Comparison of ENCODE assay signal across 17 cellular contexts in genomic region chr16:10859650-10860049, GRCh38. TPM values are rescaled to one million over a fixed set of nuclear protein-coding genes. Genes with fewer than 3 reads are reported as not detected.
DNase-seq lines count a peak whose midpoint lies in the region; ATAC-seq and TF ChIP-seq lines count a peak whose summit lies in the region.
"Had no signal": no experiment of that assay in that cellular context is flagged by ENCODE, and none has a peak within 500 bp of the region (broad histone marks: within the 10 kb centered on the region; RNA-seq: fewer than 3 reads in every experiment).

No MANE protein-coding gene starts in this region.

- H3K4me3 ChIP-seq in breast epithelium = no peak overlapping the region
- H3K4me3 ChIP-seq: GM12878, GM23338 had no signal

- no peaks in the 10 kb centered on the region for H3K9me3 ChIP-seq in breast epithelium

- ATAC-seq in natural killer cell (no peak), HG03196 (IDR thresholded peaks at IDR 0.05; ENCODE audit: unreplicated experiment) (no peak), GM18909 (IDR thresholded peaks at IDR 0.05; ENCODE audit: poor library complexity, unreplicated experiment) (no peak), HG03521 (IDR thresholded peaks at IDR 0.05; ENCODE audit: unreplicated experiment) (no peak)
- ATAC-seq: GM12878, GM23338, Right ventricle myocardium inferior had no signal

- no peak overlapping the region for H3K27ac ChIP-seq in breast epithelium

- H3K4me3 Mint-ChIP-seq in MCF 10A (ENCODE audit: unreplicated experiment) (peak overlapping the region; percentile 4), natural killer cell (no peak overlapping the region)
- H3K4me3 Mint-ChIP-seq in dendritic cell treated with granulocyte-macrophage colony-stimulating factor and Interleukin-4, amounts not matched to agents 40 ng/mL and 50 ng/mL, for 4 days = no peak overlapping the region
- H3K4me3 Mint-ChIP-seq: GM23338 had no signal

- intact Hi-C loops in MCF 10A (cut with micrococcal nuclease) = loop anchor here (5.0 kb wide), 1 partner anchor 83 kb away; the partner anchor contains the start of genes CLEC16A and DEXI
- intact Hi-C loops in breast epithelium (cut with DNase I; ENCODE audit: low total_unique reads) = no loop called here
- intact Hi-C loops in dendritic cell treated with granulocyte-macrophage colony-stimulating factor and Interleukin-4, amounts not matched to agents 40 ng/mL and 50 ng/mL, for 4 days (cut with micrococcal nuclease) = no loop called here
- intact Hi-C loops in natural killer cell (cut with micrococcal nuclease) = no loop called here

- no peaks in the 10 kb centered on the region for H3K27me3 ChIP-seq in breast epithelium

- H3K4me1 Mint-ChIP-seq in MCF 10A (ENCODE audit: insufficient read depth, unreplicated experiment) (peaks cover 41% of the 10 kb centered on the region), natural killer cell (peaks cover 0 to 10% of the 10 kb centered on the region in 2 donors)
- H3K4me1 Mint-ChIP-seq in dendritic cell treated with granulocyte-macrophage colony-stimulating factor and Interleukin-4, amounts not matched to agents 40 ng/mL and 50 ng/mL, for 4 days (ENCODE audit: low read depth) = peaks cover 46% of the 10 kb centered on the region

- TF ChIP-seq CTCF in MCF 10A (IDR thresholded peaks at IDR 0.05; ENCODE audit: unreplicated experiment) (no peak), breast epithelium (IDR thresholded peaks at IDR 0.05) (no peak), natural killer cell (IDR thresholded peaks at IDR 0.05) (no peak)

- H3K27ac Mint-ChIP-seq in MCF 10A (ENCODE audit: low read depth, unreplicated experiment) = no peak overlapping the region
- peak overlapping the region; percentile 73 for H3K27ac Mint-ChIP-seq in dendritic cell treated with granulocyte-macrophage colony-stimulating factor and Interleukin-4, amounts not matched to agents 40 ng/mL and 50 ng/mL, for 4 days
- H3K27ac Mint-ChIP-seq in natural killer cell = peak overlapping the region; percentile 20 to 39
- H3K27ac Mint-ChIP-seq: GM23338 had no signal

- POLR2A ChIA-PET in MCF 10A (lab: Yijun Ruan, JAX) = interaction anchor here (0.6 kb wide), 1 partner anchor 260 kb away, joined by 6 read pairs; no protein-coding TSS in a partner anchor

- peaks cover 10% of the 10 kb centered on the region for H3K9me3 Mint-ChIP-seq in MCF 10A (ENCODE audit: unreplicated experiment)
- peaks cover 13% of the 10 kb centered on the region for H3K9me3 Mint-ChIP-seq in dendritic cell treated with granulocyte-macrophage colony-stimulating factor and Interleukin-4, amounts not matched to agents 40 ng/mL and 50 ng/mL, for 4 days
- peaks cover 7 to 8% of the 10 kb centered on the region in 2 donors for H3K9me3 Mint-ChIP-seq in natural killer cell

- no peak for TF ChIP-seq POLR2A in breast epithelium (IDR thresholded peaks at IDR 0.05)

- no peaks in the 10 kb centered on the region for H3K36me3 Mint-ChIP-seq in MCF 10A (ENCODE audit: insufficient read depth, unreplicated experiment)
- no peaks in the 10 kb centered on the region for H3K36me3 Mint-ChIP-seq in dendritic cell treated with granulocyte-macrophage colony-stimulating factor and Interleukin-4, amounts not matched to agents 40 ng/mL and 50 ng/mL, for 4 days (ENCODE audit: low read depth)
- no peaks in the 10 kb centered on the region for H3K36me3 Mint-ChIP-seq in natural killer cell

- DNase-seq in MCF 10A (ENCODE audit: unreplicated experiment) (peak; percentile 75), breast epithelium (ENCODE audit: low spot score in 2 of 2) (no peak), natural killer cell (no peak), AG08395 (ENCODE audit: low spot score) (no peak)
- DNase-seq: C1 segment of cervical spinal cord, GDM1, NCI-H146, NCI-H2081, NCI-H524 had no signal

- H3K4me1 ChIP-seq in breast epithelium = no peaks in the 10 kb centered on the region

- no peaks in the 10 kb centered on the region for H3K36me3 ChIP-seq in breast epithelium

- CTCF ChIA-PET in MCF 10A (lab: Yijun Ruan, JAX) = interaction anchor here (2.2 kb wide), 1 partner anchor 59 kb away, joined by 6 read pairs; no protein-coding TSS in a partner anchor

- no peaks in the 10 kb centered on the region for H3K27me3 Mint-ChIP-seq in MCF 10A (ENCODE audit: insufficient read depth, unreplicated experiment)
- H3K27me3 Mint-ChIP-seq in dendritic cell treated with granulocyte-macrophage colony-stimulating factor and Interleukin-4, amounts not matched to agents 40 ng/mL and 50 ng/mL, for 4 days = no peaks in the 10 kb centered on the region
- H3K27me3 Mint-ChIP-seq in natural killer cell (ENCODE audit: low read depth in 2 of 2) = peaks cover 12 to 20% of the 10 kb centered on the region in 2 donors

- no TSS peak for BruUV-seq in MCF 10A (replicated peaks; lab: Mats Ljungman, UMichigan)

RNA-seq across cellular contexts. Expression of gene CIITA, which starts 17.4 kb away (rescaled TPM):
- total RNA-seq in MCF 10A (2022) = 0.12 TPM in 1 of 2 replicates, not detected in the other
- 10 to 100 TPM in 2 of 3 donors, 1 to 10 TPM in 1; 5.6 to 14.6 (median 11.1) TPM for total RNA-seq in breast epithelium
- total RNA-seq in natural killer cell = 10 to 100 TPM; 11.5 to 17.7 (median 14.4) TPM
- total RNA-seq: HT-29 had no signal

RNA-seq across cellular contexts. Expression of gene TVP23A, which starts 41.1 kb away (rescaled TPM):
- total RNA-seq in MCF 10A (2022) (not detected in 2 replicates), breast epithelium (1 to 10 TPM in 1 of 3 donors, under 1 TPM in 1, not detected in 1; under 0.01 to 1.3 TPM), natural killer cell (not detected)
- total RNA-seq: HT-29 had no signal
